Comparison of ENCODE assay signal across 8 cellular contexts in genomic region chrX:49186125-49187027, GRCh38. TPM values are rescaled to one million over a fixed set of nuclear protein-coding genes. Genes with fewer than 3 reads are reported as not detected.
DNase-seq lines count a peak whose midpoint lies in the region; ATAC-seq and TF ChIP-seq lines count a peak whose summit lies in the region.

PRICKLE3 (minus strand) TSS chrX:49186373; CDS start chrX:49186297, 76 bp downstream.

- peak; percentile 24 to 35 (median 32) for TF ChIP-seq CTCF in ascending aorta (IDR thresholded peaks at IDR 0.05)

- peaks cover 0 to 6% of the 10 kb centered on the region in 2 donors for H3K4me1 ChIP-seq in ascending aorta
- peaks cover 16% of the 10 kb centered on the region for H3K4me1 ChIP-seq in skeletal muscle satellite cell (ENCODE audit: control insufficient read depth, insufficient read depth, low read length)

- peak within 1 kb of the TSS; percentile 82 for H3K4me2 ChIP-seq in skeletal muscle satellite cell (ENCODE audit: low read length)

- no peaks in the 10 kb centered on the region for H3K27me3 Mint-ChIP-seq in T-helper 1 cell treated with Interleukin-12 subunit alpha and Interleukin-12 subunit beta and Interleukin-4 antibody, amounts not matched to agents 30 μg/mL and 1 μg/mL, for 36 hours (ENCODE audit: low read depth)

- intact Hi-C loops in ascending aorta (cut with DNase I) = loop anchor here (1.0 to 5.0 kb wide), 2 partner anchors 31 to 144 kb away; partner anchors contain the start of gene TFE3

- ATAC-seq in GM18867 (IDR thresholded peaks at IDR 0.05; ENCODE audit: unreplicated experiment) (peak; percentile 33), HG03139 (IDR thresholded peaks at IDR 0.05; ENCODE audit: unreplicated experiment) (no peak)

- peak within 1 kb of the TSS; percentile 63 for H3K27ac Mint-ChIP-seq in T-helper 1 cell treated with Interleukin-12 subunit alpha and Interleukin-12 subunit beta and Interleukin-4 antibody, amounts not matched to agents 30 μg/mL and 1 μg/mL, for 36 hours

- H3K4me3 Mint-ChIP-seq in T-helper 1 cell treated with Interleukin-12 subunit alpha and Interleukin-12 subunit beta and Interleukin-4 antibody, amounts not matched to agents 30 μg/mL and 1 μg/mL, for 36 hours = peak within 1 kb of the TSS; percentile 84

- no peaks in the 10 kb centered on the region for H3K9me3 ChIP-seq in ascending aorta
- no peaks in the 10 kb centered on the region for H3K9me3 ChIP-seq in skeletal muscle satellite cell (replicated peaks; ENCODE audit: low read length)

- H3K9me3 Mint-ChIP-seq in T-helper 1 cell treated with Interleukin-12 subunit alpha and Interleukin-12 subunit beta and Interleukin-4 antibody, amounts not matched to agents 30 μg/mL and 1 μg/mL, for 36 hours = no peaks in the 10 kb centered on the region

- peaks cover 6% of the 10 kb centered on the region for H3K36me3 Mint-ChIP-seq in T-helper 1 cell treated with Interleukin-12 subunit alpha and Interleukin-12 subunit beta and Interleukin-4 antibody, amounts not matched to agents 30 μg/mL and 1 μg/mL, for 36 hours (ENCODE audit: low read depth)

- peak; percentile 69 for DNase-seq in AG08396 (ENCODE audit: low spot score)
- DNase-seq in LoVo (ENCODE audit: low spot score) = peak; percentile 74
- DNase-seq in ascending aorta (ENCODE audit: low spot score in 2 of 2) = peak; percentile 41 to 92
- peak in 42 of 51 donors; percentile 3 to 70 (median 38) for DNase-seq in hypothalamus (lab: John Stamatoyannopoulos, UW)

- H3K36me3 ChIP-seq in ascending aorta = peaks cover 6 to 8% of the 10 kb centered on the region in 2 donors
- peaks cover 8% of the 10 kb centered on the region for H3K36me3 ChIP-seq in skeletal muscle satellite cell (ENCODE audit: insufficient read depth, low read length)

- H3K4me1 Mint-ChIP-seq in T-helper 1 cell treated with Interleukin-12 subunit alpha and Interleukin-12 subunit beta and Interleukin-4 antibody, amounts not matched to agents 30 μg/mL and 1 μg/mL, for 36 hours (ENCODE audit: low read depth) = peaks cover 24% of the 10 kb centered on the region

- H3K27ac ChIP-seq in ascending aorta = peak within 1 kb of the TSS; percentile 76 to 85

- peak within 1 kb of the TSS; percentile 47 to 71 for H3K4me3 ChIP-seq in ascending aorta
- H3K4me3 ChIP-seq in skeletal muscle satellite cell (ENCODE audit: low read length) = peak within 1 kb of the TSS; percentile 76

- peak within 1 kb of the TSS; percentile 84 for H3K9ac ChIP-seq in skeletal muscle satellite cell (ENCODE audit: low read depth, low read length)

- H3K27me3 ChIP-seq in ascending aorta (no peaks in the 10 kb centered on the region), skeletal muscle satellite cell (ENCODE audit: control insufficient read depth, insufficient read depth, low read length) (no peaks in the 10 kb centered on the region)

RNA-seq across cellular contexts. Expression of gene PRICKLE3, which starts in this region (rescaled TPM):
- 25.3 TPM for total RNA-seq in ascending aorta
- total RNA-seq in skeletal muscle satellite cell (2012; rRNA removed) = 9.9 and 10.7 TPM in 2 replicates
